ENCODE assay signal across 12 cellular contexts in genomic region chr18:62611395-62612241, GRCh38.
DNase-seq lines count a peak whose midpoint lies in the region; ATAC-seq lines count a peak whose summit lies in the region.
"Had no signal": no experiment of that assay in that cellular context is flagged by ENCODE, and none has a peak within 500 bp of the region (broad histone marks: within the 10 kb centered on the region; RNA-seq: fewer than 3 reads in every experiment).

No MANE protein-coding gene starts in this region.

- no peak overlapping the region for H3K27ac ChIP-seq in naive thymus-derived CD4-positive, alpha-beta T cell (ENCODE audit: low read depth, low read length)

- peaks cover 8% of the 10 kb centered on the region for H3K9me3 ChIP-seq in adipocyte (ENCODE audit: control insufficient read depth, low read length)
- H3K9me3 ChIP-seq in naive thymus-derived CD4-positive, alpha-beta T cell (ENCODE audit: control insufficient read depth in 2 of 3, low read length in 3 of 3) = no peaks in the 10 kb centered on the region

- peaks cover 0 to 3% (median 0%) of the 10 kb centered on the region in 7 donors for H3K4me1 Mint-ChIP-seq in naive thymus-derived CD4-positive, alpha-beta T cell

- no peak for DNase-seq in adipocyte (ENCODE audit: low read depth)
- peak; percentile 57 for DNase-seq in globus pallidus (ENCODE audit: low spot score)
- DNase-seq in naive thymus-derived CD4-positive, alpha-beta T cell = no peak
- DNase-seq in superior temporal gyrus (ENCODE audit: extremely low spot score) = peak; percentile 49
- DNase-seq in T-helper 9 cell = no peak
- DNase-seq: activated B cell treated with CpG ODN at 0.5 μM for 24 hours, DMS 273 treated with DMSO at 0.1 percent for 48 hours, hippocampal formation, KG1 had no signal

- peaks cover 26% of the 10 kb centered on the region for H3K27me3 ChIP-seq in adipocyte (replicated peaks; ENCODE audit: control insufficient read depth, insufficient read depth, low read length)
- no peaks in the 10 kb centered on the region for H3K27me3 ChIP-seq in naive thymus-derived CD4-positive, alpha-beta T cell (ENCODE audit: control insufficient read depth in 2 of 2, insufficient read depth in 2 of 2, low read length in 2 of 2)

- no peak overlapping the region for H3K9ac ChIP-seq in adipocyte (ENCODE audit: low read length)

- H3K9me3 Mint-ChIP-seq in naive thymus-derived CD4-positive, alpha-beta T cell = peaks cover 0 to 4% (median 0%) of the 10 kb centered on the region in 11 donors
- H3K9me3 Mint-ChIP-seq: activated B cell treated with CpG ODN at 0.5 μM for 24 hours; activated T-helper 1 cell treated with anti-CD3 and anti-CD28 coated beads, Interleukin-12 subunit alpha, Interleukin-12 subunit beta, Interleukin-2, Interleukin-4 antibody, amounts not matched to agents 30 ng/mL and 10 ng/mL and 1 ng/mL, durations not matched to agents 14 hours and 24 hours and 36 hours had no signal

- H3K4me1 ChIP-seq in adipocyte (ENCODE audit: control insufficient read depth, insufficient read depth, low read length) = peaks cover 5% of the 10 kb centered on the region
- H3K4me1 ChIP-seq in naive thymus-derived CD4-positive, alpha-beta T cell (ENCODE audit: control insufficient read depth in 2 of 2, insufficient read depth in 2 of 2, low read length in 2 of 2) = no peaks in the 10 kb centered on the region

- CTCF ChIA-PET in naive thymus-derived CD4-positive, alpha-beta T cell (lab: Charles Lee) = no interaction called here

- no peaks in the 10 kb centered on the region for H3K36me3 Mint-ChIP-seq in naive thymus-derived CD4-positive, alpha-beta T cell

- peaks cover 11 to 58% (median 26%) of the 10 kb centered on the region in 5 donors for H3K27me3 Mint-ChIP-seq in naive thymus-derived CD4-positive, alpha-beta T cell

- H3K27ac Mint-ChIP-seq in naive thymus-derived CD4-positive, alpha-beta T cell = no peak overlapping the region
- H3K27ac Mint-ChIP-seq: activated B cell treated with CpG ODN at 0.5 μM for 24 hours; activated T-helper 1 cell treated with anti-CD3 and anti-CD28 coated beads, Interleukin-12 subunit alpha, Interleukin-12 subunit beta, Interleukin-2, Interleukin-4 antibody, amounts not matched to agents 30 ng/mL and 10 ng/mL and 1 ng/mL, durations not matched to agents 14 hours and 24 hours and 36 hours had no signal

- ATAC-seq in naive thymus-derived CD4-positive, alpha-beta T cell = peak; percentile 16
- ATAC-seq in GM21529 (IDR thresholded peaks at IDR 0.05; ENCODE audit: unreplicated experiment) (no peak), GM18519 (IDR thresholded peaks at IDR 0.05; ENCODE audit: low FRiP score, unreplicated experiment) (no peak)

- H3K4me3 Mint-ChIP-seq in naive thymus-derived CD4-positive, alpha-beta T cell = no peak overlapping the region
- H3K4me3 Mint-ChIP-seq: activated B cell treated with CpG ODN at 0.5 μM for 24 hours; activated T-helper 1 cell treated with anti-CD3 and anti-CD28 coated beads, Interleukin-12 subunit alpha, Interleukin-12 subunit beta, Interleukin-2, Interleukin-4 antibody, amounts not matched to agents 30 ng/mL and 10 ng/mL and 1 ng/mL, durations not matched to agents 14 hours and 24 hours and 36 hours had no signal

- H3K36me3 ChIP-seq in adipocyte (ENCODE audit: control insufficient read depth, insufficient read depth, low read length, severe bottlenecking) = no peaks in the 10 kb centered on the region
- H3K36me3 ChIP-seq in naive thymus-derived CD4-positive, alpha-beta T cell (ENCODE audit: control insufficient read depth in 2 of 3, insufficient read depth in 3 of 3, low read length in 3 of 3) = no peaks in the 10 kb centered on the region

- H3K4me3 ChIP-seq in adipocyte (ENCODE audit: low read length) = peak overlapping the region; percentile 56
- H3K4me3 ChIP-seq in naive thymus-derived CD4-positive, alpha-beta T cell (ENCODE audit: low read length) = no peak overlapping the region

- intact Hi-C loops in naive thymus-derived CD4-positive, alpha-beta T cell (cut with micrococcal nuclease) = no loop called here

- POLR2A ChIA-PET in naive thymus-derived CD4-positive, alpha-beta T cell (lab: Charles Lee) = no interaction called here

Comparison
In these comparisons a context has a peak if more than half of its experiments do, and no peak if none do; other contexts are left out.
1. DNase-seq: peak in globus pallidus (single experiment) and superior temporal gyrus (single experiment); none in adipocyte (single experiment), naive thymus-derived CD4-positive, alpha-beta T cell (0 of 9) and T-helper 9 cell (single experiment).